8 cellular contexts compared by ENCODE assay signal in genomic region chr15:25437751-25438600, GRCh38. TPM values are rescaled to one million over a fixed set of nuclear protein-coding genes. Genes with fewer than 3 reads are reported as not detected.
DNase-seq lines count a peak whose midpoint lies in the region; ATAC-seq and TF ChIP-seq lines count a peak whose summit lies in the region.

No MANE protein-coding gene starts in this region.

- peaks cover 3% of the 10 kb centered on the region for H3K36me3 ChIP-seq in CD4-positive, CD25-positive, alpha-beta regulatory T cell (ENCODE audit: control insufficient read depth, insufficient read depth, low read length)
- no peaks in the 10 kb centered on the region for H3K36me3 ChIP-seq in cardiac muscle cell
- no peaks in the 10 kb centered on the region for H3K36me3 ChIP-seq in urinary bladder (ENCODE audit: insufficient read depth)

- H3K4me1 Mint-ChIP-seq in CD4-positive, CD25-positive, alpha-beta regulatory T cell = peaks cover 21 to 57% (median 34%) of the 10 kb centered on the region in 4 donors
- H3K4me1 Mint-ChIP-seq in activated naive CD8-positive, alpha-beta T cell treated with anti-CD3 and anti-CD28 coated beads for 36 hours = peaks cover 32% of the 10 kb centered on the region

- H3K36me3 Mint-ChIP-seq in CD4-positive, CD25-positive, alpha-beta regulatory T cell = no peaks in the 10 kb centered on the region
- H3K36me3 Mint-ChIP-seq in activated naive CD8-positive, alpha-beta T cell treated with anti-CD3 and anti-CD28 coated beads for 36 hours = peaks cover 30% of the 10 kb centered on the region

- peak; percentile 32 for TF ChIP-seq CTCF in cardiac muscle cell (IDR thresholded peaks at IDR 0.05; ENCODE audit: low read depth, low read length)

- H3K4me1 ChIP-seq in CD4-positive, CD25-positive, alpha-beta regulatory T cell (ENCODE audit: control insufficient read depth, insufficient read depth, low read length, poor library complexity, severe bottlenecking) = peaks cover 32% of the 10 kb centered on the region
- H3K4me1 ChIP-seq in cardiac muscle cell (ENCODE audit: low read depth) = peaks cover 16% of the 10 kb centered on the region
- H3K4me1 ChIP-seq in urinary bladder (ENCODE audit: insufficient read depth) = peaks cover 1% of the 10 kb centered on the region

- peak overlapping the region; percentile 87 for H3K4me3 ChIP-seq in CD4-positive, CD25-positive, alpha-beta regulatory T cell (ENCODE audit: low read depth, low read length)
- peak overlapping the region; percentile 76 for H3K4me3 ChIP-seq in cardiac muscle cell
- peak overlapping the region; percentile 82 for H3K4me3 ChIP-seq in urinary bladder (ENCODE audit: low read depth, low read length)

- under 1% methylated on average over 68 of the region's 68 CpGs for WGBS in urinary bladder

- peak overlapping the region; percentile 84 for H3K27ac ChIP-seq in CD4-positive, CD25-positive, alpha-beta regulatory T cell (ENCODE audit: insufficient read depth, low read length, poor library complexity, severe bottlenecking)
- peak overlapping the region; percentile 98 for H3K27ac ChIP-seq in cardiac muscle cell
- peak overlapping the region; percentile 96 for H3K27ac ChIP-seq in urinary bladder (ENCODE audit: low read depth)

- H3K27me3 Mint-ChIP-seq in CD4-positive, CD25-positive, alpha-beta regulatory T cell = no peaks in the 10 kb centered on the region
- no peaks in the 10 kb centered on the region for H3K27me3 Mint-ChIP-seq in activated naive CD8-positive, alpha-beta T cell treated with anti-CD3 and anti-CD28 coated beads for 36 hours

- H3K4me3 Mint-ChIP-seq in CD4-positive, CD25-positive, alpha-beta regulatory T cell = peak overlapping the region; percentile 93 to 98 (median 96)
- peak overlapping the region; percentile 92 for H3K4me3 Mint-ChIP-seq in activated naive CD8-positive, alpha-beta T cell treated with anti-CD3 and anti-CD28 coated beads for 36 hours

- no peaks in the 10 kb centered on the region for H3K27me3 ChIP-seq in CD4-positive, CD25-positive, alpha-beta regulatory T cell (ENCODE audit: control insufficient read depth, insufficient read depth, low read length)
- no peaks in the 10 kb centered on the region for H3K27me3 ChIP-seq in cardiac muscle cell

- peak overlapping the region; percentile 90 to 98 (median 92) for H3K27ac Mint-ChIP-seq in CD4-positive, CD25-positive, alpha-beta regulatory T cell
- H3K27ac Mint-ChIP-seq in activated naive CD8-positive, alpha-beta T cell treated with anti-CD3 and anti-CD28 coated beads for 36 hours = peak overlapping the region; percentile 91

- ATAC-seq in CD4-positive, CD25-positive, alpha-beta regulatory T cell (ENCODE audit: low read depth in 2 of 2) = peak; percentile 8 to 10
- peak; percentile 55 for ATAC-seq in GM19395 (IDR thresholded peaks at IDR 0.05; ENCODE audit: unreplicated experiment)
- peak; percentile 43 for ATAC-seq in HG03520 (IDR thresholded peaks at IDR 0.05; ENCODE audit: unreplicated experiment)

- peak in 2 of 3 donors; percentile 33 to 70 for DNase-seq in CD4-positive, CD25-positive, alpha-beta regulatory T cell
- peak; percentile 60 for DNase-seq in SK-N-DZ (ENCODE audit: low spot score)
- DNase-seq in activated naive CD8-positive, alpha-beta T cell treated with anti-CD3 and anti-CD28 coated beads for 36 hours = peak; percentile 66
- peak; percentile 60 to 78 for DNase-seq in cardiac muscle cell (ENCODE audit: low read depth in 1 of 2, low spot score in 1 of 2)
- peak; percentile 28 for DNase-seq in pons (ENCODE audit: low spot score)

- peaks cover 0 to 2% (median 0%) of the 10 kb centered on the region in 7 donors for H3K9me3 Mint-ChIP-seq in CD4-positive, CD25-positive, alpha-beta regulatory T cell
- H3K9me3 Mint-ChIP-seq in activated naive CD8-positive, alpha-beta T cell treated with anti-CD3 and anti-CD28 coated beads for 36 hours = peaks cover 2% of the 10 kb centered on the region

- H3K9me3 ChIP-seq in CD4-positive, CD25-positive, alpha-beta regulatory T cell (ENCODE audit: control insufficient read depth in 2 of 2, low read length in 2 of 2) = no peaks in the 10 kb centered on the region
- no peaks in the 10 kb centered on the region for H3K9me3 ChIP-seq in cardiac muscle cell (ENCODE audit: low read depth)

RNA-seq across cellular contexts. Expression of gene UBE3A, which starts 0.8 kb away (rescaled TPM):
- 106 TPM for total RNA-seq in CD4-positive, CD25-positive, alpha-beta regulatory T cell
- 100 to 1,000 TPM in 2 of 4 donors, 10 to 100 TPM in 2; 88.6 to 109 (median 98.7) TPM for polyA plus RNA-seq in CD4-positive, CD25-positive, alpha-beta regulatory T cell
- 47.5 and 56.1 TPM in 2 replicates for polyA plus RNA-seq in SK-N-DZ (2014; cell fraction: cytosol; rRNA removed)
- 39.8 and 42.6 TPM in 2 replicates for polyA plus RNA-seq in SK-N-DZ (2014; cell fraction: nucleus; rRNA removed)
- total RNA-seq in activated naive CD8-positive, alpha-beta T cell treated with anti-CD3 and anti-CD28 coated beads for 36 hours = 100 to 1,000 TPM; 122 to 125 TPM
- total RNA-seq in cardiac muscle cell (60.4 and 92.2 TPM in 2 replicates), urinary bladder (178 TPM)
- polyA plus RNA-seq in cardiac muscle cell (96.2 and 143 TPM in 2 replicates), urinary bladder (33.1 TPM)

Comparison
In these comparisons a context has a peak if more than half of its experiments do, and no peak if none do; other contexts are left out.
1. Peak in every context shown above with its lines: DNase-seq, ATAC-seq, H3K4me3 ChIP-seq and H3K27ac ChIP-seq.